Comparison of ENCODE assay signal across 24 cellular contexts in the genomic region with DNA sequence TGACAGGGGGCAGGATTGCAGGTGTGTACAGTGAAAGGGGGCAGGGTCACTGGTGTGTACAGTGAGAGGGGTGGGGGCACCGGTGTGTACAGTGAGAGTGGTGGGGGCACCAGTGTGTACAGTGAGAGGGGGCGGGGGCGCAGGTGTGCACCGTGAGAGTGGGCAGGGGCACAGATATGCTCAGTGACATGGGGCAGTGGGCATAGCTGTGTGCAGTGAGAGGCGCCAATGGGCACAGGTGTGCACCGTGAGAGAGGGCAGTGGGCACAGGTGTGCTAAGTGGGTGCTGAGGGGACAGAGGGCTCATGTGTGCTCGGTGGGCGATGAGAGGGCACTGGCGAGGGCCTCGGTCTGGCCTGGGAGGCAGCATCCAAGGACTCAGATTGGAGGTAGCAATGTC.
"Had no signal": no experiment of that assay in that cellular context is flagged by ENCODE, and none has a peak within 500 bp of the region (broad histone marks: within the 10 kb centered on the region; RNA-seq: fewer than 3 reads in every experiment).

No MANE protein-coding gene starts in this region.

- H3K9me3 Mint-ChIP-seq: immature natural killer cell; natural killer cell treated with Interleukin-12 subunit alpha and Interleukin-12 subunit beta and Interleukin-15 and Interleukin-18, amount 100 ng/mL, for 72 hours; neural progenitor cell had no signal

- H3K27me3 ChIP-seq: colonic mucosa, esophagus squamous epithelium, neural progenitor cell, pancreas, suprapubic skin, thyroid gland, upper lobe of left lung had no signal

- H3K9me3 ChIP-seq: colonic mucosa, esophagus squamous epithelium, left ventricle myocardium inferior, pancreas, suprapubic skin, thyroid gland, upper lobe of left lung had no signal

- H3K27ac ChIP-seq: colonic mucosa, esophagus squamous epithelium, left ventricle myocardium inferior, neural progenitor cell, pancreas, suprapubic skin, thyroid gland, upper lobe of left lung had no signal

- H3K27ac Mint-ChIP-seq: immature natural killer cell; natural killer cell treated with Interleukin-12 subunit alpha and Interleukin-12 subunit beta and Interleukin-15 and Interleukin-18, amount 100 ng/mL, for 72 hours; neural progenitor cell; progenitor cell of endocrine pancreas had no signal

- H3K4me1 ChIP-seq: colonic mucosa, esophagus squamous epithelium, left ventricle myocardium inferior, neural progenitor cell, pancreas, suprapubic skin, thyroid gland, upper lobe of left lung had no signal

- H3K4me1 Mint-ChIP-seq: immature natural killer cell, neural progenitor cell had no signal

- H2AFZ ChIP-seq: neural progenitor cell had no signal

- DNase-seq: colonic mucosa; dermis blood vessel endothelial cell; esophagus squamous epithelium; foreskin fibroblast; immature natural killer cell; left cardiac atrium; left ventricle myocardium inferior; mesenchymal stem cell; midbrain; occipital lobe; pancreas; right cardiac atrium; stimulated activated CD4-positive, alpha-beta T cell treated with anti-CD3 and anti-CD28 coated beads, Interleukin-15, amount 100 ng/mL, for 24 hours; stimulated activated CD4-positive, alpha-beta T cell treated with anti-CD3 and anti-CD28 coated beads, Interleukin-1b, Interleukin-23, amount 100 ng/mL, for 48 hours; stimulated activated CD4-positive, alpha-beta T cell treated with anti-CD3 and anti-CD28 coated beads, Interleukin-4, amount 100 ng/mL, for 24 hours; stimulated activated naive CD4-positive, alpha-beta T cell; thyroid gland had no signal

- H3K27me3 Mint-ChIP-seq: natural killer cell treated with Interleukin-12 subunit alpha and Interleukin-12 subunit beta and Interleukin-15 and Interleukin-18, amount 100 ng/mL, for 72 hours; progenitor cell of endocrine pancreas had no signal

- H3K9ac ChIP-seq: neural progenitor cell had no signal

- ATAC-seq: left cardiac atrium, pancreas, right cardiac atrium had no signal

- H3K4me3 Mint-ChIP-seq: immature natural killer cell; natural killer cell treated with Interleukin-12 subunit alpha and Interleukin-12 subunit beta and Interleukin-15 and Interleukin-18, amount 100 ng/mL, for 72 hours had no signal

- H3K4me2 ChIP-seq: neural progenitor cell had no signal

- FAIRE-seq: keratinocyte, pancreas had no signal

- H3K36me3 ChIP-seq: colonic mucosa, esophagus squamous epithelium, pancreas, thyroid gland, upper lobe of left lung had no signal

- H3K4me3 ChIP-seq: colonic mucosa, esophagus squamous epithelium, left ventricle myocardium inferior, lung, neural progenitor cell, pancreas, suprapubic skin, thyroid gland, upper lobe of left lung had no signal

- H3K36me3 Mint-ChIP-seq: immature natural killer cell; natural killer cell treated with Interleukin-12 subunit alpha and Interleukin-12 subunit beta and Interleukin-15 and Interleukin-18, amount 100 ng/mL, for 72 hours had no signal
